ENCODE assay signal across 11 cellular contexts in genomic region chr3:190205739-190206138, GRCh38.
DNase-seq lines count a peak whose midpoint lies in the region; ATAC-seq and TF ChIP-seq lines count a peak whose summit lies in the region.
"Had no signal": no experiment of that assay in that cellular context is flagged by ENCODE, and none has a peak within 500 bp of the region (broad histone marks: within the 10 kb centered on the region; RNA-seq: fewer than 3 reads in every experiment).

No MANE protein-coding gene starts in this region.

- no peaks in the 10 kb centered on the region for H3K27me3 ChIP-seq in colonic mucosa

- no peaks in the 10 kb centered on the region for H3K36me3 ChIP-seq in colonic mucosa
- H3K36me3 ChIP-seq: left ventricle myocardium inferior had no signal

- no peaks in the 10 kb centered on the region for H3K9me3 Mint-ChIP-seq in activated T-helper 17 cell treated with anti-CD3 and anti-CD28 coated beads, Interleukin-2, amount 50 U/mL, for 72 hours
- peaks cover 0 to 1% (median 0%) of the 10 kb centered on the region in 6 donors for H3K9me3 Mint-ChIP-seq in immature natural killer cell
- H3K9me3 Mint-ChIP-seq in Calu3 (ENCODE audit: low read depth, unreplicated experiment), result no peaks in the 10 kb centered on the region

- H3K27me3 Mint-ChIP-seq in activated T-helper 17 cell treated with anti-CD3 and anti-CD28 coated beads, Interleukin-2, amount 50 U/mL, for 72 hours, result peaks cover 9% of the 10 kb centered on the region
- peaks cover 0 to 2% (median 0%) of the 10 kb centered on the region in 3 donors for H3K27me3 Mint-ChIP-seq in immature natural killer cell (ENCODE audit: low read depth in 3 of 3)
- no peaks in the 10 kb centered on the region for H3K27me3 Mint-ChIP-seq in Calu3 (ENCODE audit: unreplicated experiment)

- ATAC-seq in GM19035 (IDR thresholded peaks at IDR 0.05; ENCODE audit: unreplicated experiment) (peak; percentile 59), HG03066 (IDR thresholded peaks at IDR 0.05; ENCODE audit: low read depth, unreplicated experiment) (peak; percentile 65)
- peak; percentile 97 for ATAC-seq in activated T-helper 17 cell treated with anti-CD3 and anti-CD28 coated beads, Interleukin-2, amount 50 U/mL, for 72 hours (replicated peaks)

- no peak overlapping the region for H3K4me3 ChIP-seq in colonic mucosa
- H3K4me3 ChIP-seq: left ventricle myocardium inferior had no signal

- peaks cover 6% of the 10 kb centered on the region for H3K4me1 Mint-ChIP-seq in activated T-helper 17 cell treated with anti-CD3 and anti-CD28 coated beads, Interleukin-2, amount 50 U/mL, for 72 hours
- no peaks in the 10 kb centered on the region for H3K4me1 Mint-ChIP-seq in immature natural killer cell
- no peaks in the 10 kb centered on the region for H3K4me1 Mint-ChIP-seq in Calu3 (ENCODE audit: low read depth, unreplicated experiment)

- no peak overlapping the region for H3K9ac ChIP-seq in colonic mucosa (ENCODE audit: low read depth in 2 of 2, low read length in 2 of 2)

- no peak overlapping the region for H3K27ac Mint-ChIP-seq in activated T-helper 17 cell treated with anti-CD3 and anti-CD28 coated beads, Interleukin-2, amount 50 U/mL, for 72 hours
- H3K27ac Mint-ChIP-seq in immature natural killer cell (no peak overlapping the region), Calu3 (ENCODE audit: unreplicated experiment) (no peak overlapping the region)

- H3K4me1 ChIP-seq in colonic mucosa, result no peaks in the 10 kb centered on the region

- H3K36me3 Mint-ChIP-seq in activated T-helper 17 cell treated with anti-CD3 and anti-CD28 coated beads, Interleukin-2, amount 50 U/mL, for 72 hours (ENCODE audit: low read depth), result no peaks in the 10 kb centered on the region
- H3K36me3 Mint-ChIP-seq in immature natural killer cell, result no peaks in the 10 kb centered on the region
- no peaks in the 10 kb centered on the region for H3K36me3 Mint-ChIP-seq in Calu3 (ENCODE audit: insufficient read depth, unreplicated experiment)

- H3K4me3 Mint-ChIP-seq in activated T-helper 17 cell treated with anti-CD3 and anti-CD28 coated beads, Interleukin-2, amount 50 U/mL, for 72 hours, result no peak overlapping the region
- no peak overlapping the region for H3K4me3 Mint-ChIP-seq in immature natural killer cell
- no peak overlapping the region for H3K4me3 Mint-ChIP-seq in Calu3 (ENCODE audit: low read depth, unreplicated experiment)

- no peak for TF ChIP-seq CTCF in colonic mucosa (IDR thresholded peaks at IDR 0.05)
- TF ChIP-seq CTCF in Calu3 (IDR thresholded peaks at IDR 0.05; ENCODE audit: unreplicated experiment), result no peak

- in situ Hi-C loops in ACHN (cut with HindIII; ENCODE audit: low pct_ligation_motif_present, low pct_unique_long_range_greater_than_20kb, low sequenced_read_pairs), result no loop called here

- no peaks in the 10 kb centered on the region for H3K9me3 ChIP-seq in colonic mucosa
- H3K9me3 ChIP-seq: left ventricle myocardium inferior had no signal

- CTCF ChIA-PET in Calu3 (lab: Charles Lee), result interaction anchor here (0.7 kb wide), 1 partner anchor 47 kb away, joined by 8 read pairs; no protein-coding TSS in a partner anchor

- DNase-seq in ACHN (peak; percentile 47), NCI-H774 (lab: John Stamatoyannopoulos, UW) (no peak), colonic mucosa (no peak), immature natural killer cell (no peak), Calu3 (no peak)
- DNase-seq: activated gamma-delta T cell treated with Interleukin-2 at 50 U/mL for 16 hours, left ventricle myocardium inferior, NCI-H2107 had no signal

- no TSS peak for BruUV-seq in Calu3 (replicated peaks; lab: Mats Ljungman, UMichigan)

- H3K27ac ChIP-seq in colonic mucosa, result no peak overlapping the region
- H3K27ac ChIP-seq: left ventricle myocardium inferior had no signal

- intact Hi-C loops in colonic mucosa (cut with DNase I), result no loop called here
- intact Hi-C loops in Calu3 (cut with micrococcal nuclease; ENCODE audit: unreplicated experiment), result no loop called here
